Comparison of ENCODE assay signal across 8 cellular contexts in the genomic region with DNA sequence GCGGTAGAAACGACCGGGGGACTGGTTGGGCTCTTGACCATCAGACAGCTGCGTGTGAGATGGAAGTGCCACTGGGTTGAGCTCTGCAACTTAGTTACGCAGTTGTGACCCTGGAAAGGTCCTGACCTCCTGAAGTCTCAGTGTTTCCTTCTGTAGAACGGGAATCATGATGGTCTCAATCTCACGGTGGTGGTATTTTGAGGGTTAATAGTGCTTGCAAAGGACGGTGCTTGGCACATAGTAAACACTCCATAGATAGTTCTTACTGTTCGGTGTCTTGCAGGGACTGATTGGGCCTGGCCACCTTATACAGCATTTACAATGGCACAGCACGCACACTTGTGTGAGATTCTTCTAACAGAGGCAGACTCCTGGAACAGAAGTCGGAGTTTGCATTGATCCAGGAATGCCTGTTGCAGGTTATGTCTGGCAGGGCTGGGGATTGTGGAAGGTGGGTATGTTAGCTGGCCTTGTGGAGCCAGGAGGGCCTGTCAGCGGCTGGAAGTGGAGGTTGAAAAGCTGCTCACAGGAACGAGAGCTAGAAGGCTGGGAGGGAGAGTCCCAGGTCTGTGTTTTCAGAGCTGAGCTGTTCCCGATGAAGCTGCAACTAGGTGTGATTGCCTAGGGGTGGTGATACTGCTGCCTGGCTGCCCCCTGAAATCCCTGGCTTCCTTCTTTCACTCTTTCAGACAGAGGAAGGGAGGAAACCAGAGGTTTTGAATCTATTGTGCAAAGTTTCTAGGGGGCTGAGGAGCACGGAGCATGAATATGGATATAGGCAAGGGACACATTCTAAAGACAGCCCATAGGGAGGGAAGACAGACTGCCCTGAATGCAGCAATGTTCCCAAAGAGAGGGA. TPM values are rescaled to one million over a fixed set of nuclear protein-coding genes. Genes with fewer than 3 reads are reported as not detected.
DNase-seq lines count a peak whose midpoint lies in the region; ATAC-seq and TF ChIP-seq lines count a peak whose summit lies in the region.

No MANE protein-coding gene starts in this region.

- CTCF ChIA-PET in IMR-90 (lab: Yijun Ruan, JAX) = interaction anchor here (1.0 kb wide), 1 partner anchor 63 kb away, joined by 3 read pairs; no protein-coding TSS in a partner anchor

- H3K27ac ChIP-seq in ACC112 (ENCODE audit: low read depth, low read length) (peak overlapping the region; percentile 92), IMR-90 (ENCODE audit: insufficient read depth, low read length) (peak overlapping the region; percentile 91), heart right ventricle (peak overlapping the region; percentile 41 to 94 (median 90)), prostate gland (peak overlapping the region; percentile 89 to 92)

- WGBS in IMR-90 (ENCODE audit: extremely low coverage in 2 of 2, insufficient read length in 1 of 2), 2 experiments = 23% methylated on average over 3 of the region's 15 CpGs; no CpG with 5 or more reads in 1 of the 2 experiments
- 17 to 18% methylated on average over 15 of the region's 15 CpGs for WGBS in heart right ventricle, 2 donors
- WGBS in prostate gland = 15% methylated on average over 15 of the region's 15 CpGs

- H3K56ac ChIP-seq in IMR-90 (ENCODE audit: extremely low read depth, insufficient read depth, low read length) = peak overlapping the region; percentile 90

- H3K4me1 ChIP-seq in ACC112 (ENCODE audit: control insufficient read depth, insufficient read depth, low read length, unreplicated experiment) = peaks cover 38% of the 10 kb centered on the region
- H3K4me1 ChIP-seq in IMR-90 (ENCODE audit: control insufficient read depth, insufficient read depth, low read length) = peaks cover 12% of the 10 kb centered on the region
- H3K4me1 ChIP-seq in heart right ventricle = peaks cover 2 to 45% (median 25%) of the 10 kb centered on the region in 9 donors
- no peaks in the 10 kb centered on the region for H3K4me1 ChIP-seq in prostate gland (replicated peaks)

- peak overlapping the region; percentile 92 for H2AK5ac ChIP-seq in IMR-90 (ENCODE audit: low read depth, low read length)

- TF ChIP-seq RAD21 in IMR-90 (IDR thresholded peaks at IDR 0.05; ENCODE audit: low read length) = no peak

- no peaks in the 10 kb centered on the region for H3K36me3 ChIP-seq in ACC112 (ENCODE audit: insufficient read depth, low read length)
- no peaks in the 10 kb centered on the region for H3K36me3 ChIP-seq in IMR-90 (ENCODE audit: control insufficient read depth, insufficient read depth, low read length)
- no peaks in the 10 kb centered on the region for H3K36me3 ChIP-seq in heart right ventricle
- H3K36me3 ChIP-seq in prostate gland = no peaks in the 10 kb centered on the region

- DNase-seq in IMR-90 (peak; percentile 24), heart right ventricle (peak; percentile 27 to 45), prostate gland (ENCODE audit: low spot score) (peak; percentile 7), cerebellum (ENCODE audit: low spot score) (no peak)

- peak overlapping the region; percentile 89 for H4K5ac ChIP-seq in IMR-90 (ENCODE audit: low read depth, low read length)

- H3K4ac ChIP-seq in IMR-90 (ENCODE audit: low read depth, low read length) = peak overlapping the region; percentile 95

- H2BK120ac ChIP-seq in IMR-90 (ENCODE audit: low read depth, low read length) = peak overlapping the region; percentile 81

- peak overlapping the region; percentile 93 for H3K18ac ChIP-seq in IMR-90 (ENCODE audit: low read depth, low read length)

- H3K9me1 ChIP-seq in IMR-90 (ENCODE audit: insufficient read depth, low read length) = peaks cover 4% of the 10 kb centered on the region; the same call in 1 of the 2 replicates

- no peak for TF ChIP-seq CTCF in IMR-90 (conservative IDR thresholded peaks at IDR 0.05; ENCODE audit: low read depth, low read length)
- no peak for TF ChIP-seq CTCF in heart right ventricle (IDR thresholded peaks at IDR 0.05)
- no peak for TF ChIP-seq CTCF in prostate gland (IDR thresholded peaks at IDR 0.05)

- H3K27ac Mint-ChIP-seq in activated naive CD4-positive, alpha-beta T cell treated with anti-CD3 and anti-CD28 coated beads, Interleukin-2, amount 50 U/mL, for 24 hours = peak overlapping the region; percentile 98

- H2BK5ac ChIP-seq in IMR-90 (ENCODE audit: low read depth, low read length, poor library complexity, severe bottlenecking) = peak overlapping the region; percentile 94

- H3K4me3 ChIP-seq in ACC112 (ENCODE audit: low read depth, low read length) (peak overlapping the region; percentile 94), IMR-90 (ENCODE audit: insufficient read depth, low read depth, low read length) (peak overlapping the region; percentile 71), heart right ventricle (peak overlapping the region; percentile 89 to 99 (median 96)), prostate gland (peak overlapping the region; percentile 84 to 95)

- peaks cover 36% of the 10 kb centered on the region for H4K20me1 ChIP-seq in IMR-90 (ENCODE audit: insufficient read depth, low read length)

- no peaks in the 10 kb centered on the region for H3K27me3 ChIP-seq in ACC112 (ENCODE audit: insufficient read depth, low read length)
- no peaks in the 10 kb centered on the region for H3K27me3 ChIP-seq in IMR-90 (ENCODE audit: control insufficient read depth, insufficient read depth, low read length)
- no peaks in the 10 kb centered on the region for H3K27me3 ChIP-seq in heart right ventricle
- H3K27me3 ChIP-seq in prostate gland (replicated peaks; ENCODE audit: insufficient read depth) = no peaks in the 10 kb centered on the region

- peaks cover 47% of the 10 kb centered on the region for H3K79me2 ChIP-seq in ACC112 (ENCODE audit: control insufficient read depth, insufficient read depth, low read length, unreplicated experiment)

- peak overlapping the region; percentile 88 for H3K4me2 ChIP-seq in IMR-90 (ENCODE audit: low read depth, low read length)

- POLR2A ChIA-PET in IMR-90 (lab: Charles Lee; ENCODE audit: unreplicated experiment) = interaction anchor here (0.8 to 1.0 kb wide), 4 partner anchors 15 to 422 kb away, joined by 3 to 6 read pairs (median 4); no protein-coding TSS in a partner anchor

- BruUV-seq in IMR-90 (replicated peaks; lab: Mats Ljungman, UMichigan) = TSS peak; percentile 80

- peaks cover 4% of the 10 kb centered on the region for H3K36me3 Mint-ChIP-seq in activated naive CD4-positive, alpha-beta T cell treated with anti-CD3 and anti-CD28 coated beads, Interleukin-2, amount 50 U/mL, for 24 hours

- no peak for TF ChIP-seq POLR2A in IMR-90 (IDR thresholded peaks at IDR 0.05; ENCODE audit: low read depth, low read length)
- no peak for TF ChIP-seq POLR2A in prostate gland (IDR thresholded peaks at IDR 0.05)

- H2BK15ac ChIP-seq in IMR-90 (ENCODE audit: low read depth, low read length) = peak overlapping the region; percentile 92

- in situ Hi-C loops in IMR-90 (cut with MboI; ENCODE audit: low sequenced_read_pairs) = no loop called here

- H3K27me3 Mint-ChIP-seq in activated naive CD4-positive, alpha-beta T cell treated with anti-CD3 and anti-CD28 coated beads, Interleukin-2, amount 50 U/mL, for 24 hours = no peaks in the 10 kb centered on the region

- peak overlapping the region; percentile 33 for H2BK20ac ChIP-seq in IMR-90 (ENCODE audit: low read depth, low read length)

- H3K14ac ChIP-seq in IMR-90 (replicated peaks; ENCODE audit: low read depth, low read length) = peak overlapping the region; percentile 94

- peak overlapping the region; percentile 72 to 98 for H4K8ac ChIP-seq in IMR-90 (ENCODE audit: low read depth in 2 of 2, low read length in 2 of 2)

- H3K79me1 ChIP-seq in IMR-90 (ENCODE audit: low read depth in 1 of 2, low read length in 2 of 2) = peaks cover 7 to 42% of the 10 kb centered on the region in 2 experiments; a peak in 2 of 4 replicates

- H2AK9ac ChIP-seq in IMR-90 (replicated peaks; ENCODE audit: low read depth, low read length, poor library complexity) = peak overlapping the region; percentile 94

- H3K9me3 ChIP-seq in IMR-90 (ENCODE audit: control insufficient read depth, insufficient read depth, low read length) (no peaks in the 10 kb centered on the region), heart right ventricle (no peaks in the 10 kb centered on the region), prostate gland (no peaks in the 10 kb centered on the region)

- dilution Hi-C loops in IMR-90 (cut with HindIII; ENCODE audit: low sequenced_read_pairs, unreplicated experiment) = no loop called here

- H3K4me3 Mint-ChIP-seq in activated naive CD4-positive, alpha-beta T cell treated with anti-CD3 and anti-CD28 coated beads, Interleukin-2, amount 50 U/mL, for 24 hours = peak overlapping the region; percentile 95

- H3K4me1 Mint-ChIP-seq in activated naive CD4-positive, alpha-beta T cell treated with anti-CD3 and anti-CD28 coated beads, Interleukin-2, amount 50 U/mL, for 24 hours = peaks cover 43% of the 10 kb centered on the region

- H3K9me3 Mint-ChIP-seq in activated naive CD4-positive, alpha-beta T cell treated with anti-CD3 and anti-CD28 coated beads, Interleukin-2, amount 50 U/mL, for 24 hours = no peaks in the 10 kb centered on the region

- H3K23ac ChIP-seq in IMR-90 (ENCODE audit: low read depth, low read length) = peak overlapping the region; percentile 86

- peak overlapping the region; percentile 98 for H4K91ac ChIP-seq in IMR-90 (ENCODE audit: insufficient read depth, low read depth, low read length)

- intact Hi-C loops in IMR-90 (cut with micrococcal nuclease) (loop anchor here (5.0 to 10.0 kb wide), 6 partner anchors 95 to 365 kb away; a partner anchor contains a TSS), heart right ventricle (cut with DNase I) (no loop called here), prostate gland (cut with DNase I) (loop anchor here (10.0 kb wide), 1 partner anchor 73 kb away; no protein-coding TSS in a partner anchor)

- ATAC-seq in GM18868 (IDR thresholded peaks at IDR 0.05; ENCODE audit: unreplicated experiment) = peak; percentile 0
- peak; percentile 0; the same call in 1 of the 2 replicates for ATAC-seq in IMR-90 (ENCODE audit: low read depth)
- peak in 7 of 8 donors; percentile 5 to 40 (median 21) for ATAC-seq in heart right ventricle
- ATAC-seq in HG03025 (IDR thresholded peaks at IDR 0.05; ENCODE audit: low FRiP score, unreplicated experiment) = no peak

- H2AFZ ChIP-seq in ACC112 (ENCODE audit: low read length, unreplicated experiment) (peak overlapping the region; percentile 16), IMR-90 (replicated peaks; ENCODE audit: low read length, poor library complexity) (peak overlapping the region; percentile 100)

- H3K9ac ChIP-seq in IMR-90 (ENCODE audit: low read depth, low read length) = peak overlapping the region; percentile 69

RNA-seq across cellular contexts. Expression of a gene that starts 1.0 kb away (rescaled TPM):
- total RNA-seq in IMR-90 (2012; rRNA removed) (277 and 588 TPM in 2 replicates), heart right ventricle (100 to 1,000 TPM in 1 of 10 donors, 10 to 100 TPM in 9; 50.7 to 113 (median 56.1) TPM), prostate gland (100 to 1,000 TPM in 1 of 2 donors, 10 to 100 TPM in 1; 56.9 to 164 TPM), cerebellum (77.3 TPM)
- polyA plus RNA-seq in IMR-90 (2012; rRNA removed) (488 and 578 TPM in 2 replicates), heart right ventricle (100 to 1,000 TPM; 108 to 134 TPM)
- polyA plus RNA-seq in IMR-90 (2012; cell fraction: cytosol; rRNA removed) = 149 and 339 TPM in 2 replicates
- polyA plus RNA-seq in IMR-90 (2012; cell fraction: nucleus; rRNA removed; ENCODE audit: low replicate concordance) = 22.4 and 173 TPM in 2 replicates

RNA-seq across cellular contexts. Expression of a gene that starts 49.4 kb away (rescaled TPM):
- total RNA-seq in IMR-90 (2012; rRNA removed) = not detected in 2 replicates
- polyA plus RNA-seq in IMR-90 (2012; rRNA removed) = not detected in 2 replicates
- not detected in 2 replicates for polyA plus RNA-seq in IMR-90 (2012; cell fraction: cytosol; rRNA removed)
- not detected in 2 replicates for polyA plus RNA-seq in IMR-90 (2012; cell fraction: nucleus; rRNA removed; ENCODE audit: low replicate concordance)
- total RNA-seq in heart right ventricle = not detected
- polyA plus RNA-seq in heart right ventricle = not detected
- 10 to 100 TPM in 1 of 2 donors, 1 to 10 TPM in 1; 9.0 to 32.6 TPM for total RNA-seq in prostate gland
- not detected for total RNA-seq in cerebellum

Comparison
In these comparisons a context has a peak if more than half of its experiments do, and no peak if none do; other contexts are left out.
1. intact Hi-C loops: an anchor here in IMR-90 (5.0 to 10.0 kb wide) and prostate gland (10.0 kb wide); none called in heart right ventricle.